Comparison of ENCODE assay signal across 24 cellular contexts in the genomic region with DNA sequence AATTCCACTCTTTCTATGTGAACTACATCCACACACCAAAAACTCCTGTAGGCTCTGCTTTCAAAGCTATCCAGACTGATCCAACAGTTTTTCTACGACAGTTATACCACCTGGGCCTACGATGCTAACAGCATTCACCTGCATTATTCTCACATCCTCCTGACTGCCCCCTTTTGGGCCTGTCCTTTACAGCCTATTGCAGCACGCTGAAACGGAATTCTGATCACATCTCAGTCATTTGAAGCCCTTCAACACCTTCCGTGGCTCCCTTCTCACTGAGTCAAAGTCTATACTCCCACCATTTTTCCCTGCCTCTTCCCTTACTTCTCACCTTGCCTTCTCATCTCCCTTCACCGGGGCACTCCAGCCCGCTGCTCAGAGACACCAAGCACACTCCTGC.
"Had no signal": no experiment of that assay in that cellular context is flagged by ENCODE, and none has a peak within 500 bp of the region (broad histone marks: within the 10 kb centered on the region; RNA-seq: fewer than 3 reads in every experiment).

No MANE protein-coding gene starts in this region.

- H3K9me2 ChIP-seq: SK-N-SH had no signal

- H3K4me2 ChIP-seq: SK-N-SH had no signal

- DNase-seq: IMR-90; Karpas-422; KG1; MM.1S; NCI-H1092 treated with DMSO at 0.1 percent for 48 hours; NCI-H1436; NCI-H187; NCI-H2029; NCI-H2081 treated with DMSO at 0.1 percent for 48 hours; NCI-H2171; NCI-H226; NCI-H446; NCI-H510A; NCI-H524 treated with DMSO at 0.1 percent for 48 hours; NCI-H69; NCI-H774; NK-92 treated with Interleukin-12 subunit alpha and Interleukin-12 subunit beta, amount 100 ng/mL, for 24 hours; PC-3; SHP77; SK-N-SH; SW 1271 had no signal

- H3K9me3 ChIP-seq: SK-N-SH had no signal

- H3K9ac ChIP-seq: SK-N-SH had no signal

- ATAC-seq: HepG2, Panc1, PC-3 had no signal

- FAIRE-seq: HepG2 had no signal

- H3K27ac ChIP-seq: RWPE1 had no signal
